8 cellular contexts compared by ENCODE assay signal in the genomic region with DNA sequence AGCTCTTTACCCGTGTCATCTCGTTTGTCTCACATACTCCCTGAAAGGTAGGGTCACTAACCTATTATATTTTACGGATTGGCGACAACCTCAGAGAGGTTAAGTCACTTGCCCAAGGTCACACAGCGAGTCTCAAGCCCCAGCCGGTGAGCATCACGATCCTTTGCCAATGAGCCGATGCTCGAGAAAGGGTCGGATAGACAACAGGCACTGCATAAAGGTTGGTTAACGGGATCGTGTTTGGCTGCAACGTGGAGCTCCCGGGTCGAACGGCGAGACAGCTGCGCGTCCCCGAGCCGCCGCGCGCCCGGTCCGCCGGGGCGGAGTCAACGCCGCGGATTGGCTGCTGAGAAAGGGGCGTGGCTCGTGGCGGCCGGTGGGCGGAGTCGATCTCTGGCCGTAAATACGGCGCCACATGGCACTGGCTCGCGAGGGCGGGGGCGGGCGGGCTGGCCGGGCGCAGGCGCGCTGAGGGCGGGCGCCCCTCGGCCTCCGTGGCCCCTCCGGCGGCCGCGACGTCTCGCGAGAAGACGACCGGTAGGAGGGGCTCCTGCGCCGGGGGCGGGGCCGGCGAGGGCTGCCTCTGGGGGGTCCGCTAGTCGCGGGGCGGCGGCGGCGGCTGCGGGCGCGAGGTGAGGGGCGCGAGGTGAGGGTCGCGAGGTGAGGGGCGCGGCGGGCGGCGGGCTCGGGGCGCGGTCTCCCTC. TPM values are rescaled to one million over a fixed set of nuclear protein-coding genes. Genes with fewer than 3 reads are reported as not detected.
DNase-seq lines count a peak whose midpoint lies in the region; ATAC-seq and TF ChIP-seq lines count a peak whose summit lies in the region.

A gene (plus strand): TSS at position 598 of the 704 bp plus-strand sequence. CDS start 29,029 bp downstream, outside the sequence.

- peak; percentile 52 for ATAC-seq in GM23338
- peak; percentile 85 to 89 for ATAC-seq in natural killer cell treated with Interleukin-12 subunit alpha and Interleukin-12 subunit beta and Interleukin-15 and Interleukin-18, amount 100 ng/mL, for 72 hours

- H3K27me3 ChIP-seq in GM23338 (ENCODE audit: insufficient read depth): no peaks in the 10 kb centered on the region
- H3K27me3 ChIP-seq in Loucy (ENCODE audit: insufficient read depth, low read length, poor library complexity, severe bottlenecking): peaks cover 9% of the 10 kb centered on the region

- peak within 1 kb of the TSS; percentile 98 for H3K9ac ChIP-seq in Loucy (ENCODE audit: low read depth, low read length, poor library complexity, severe bottlenecking)

- H3F3A ChIP-seq in GM23338 (replicated peaks; ENCODE audit: low read depth) (peaks cover 26% of the 10 kb centered on the region; the same call in 1 of the 2 replicates), Loucy (ENCODE audit: low read depth) (peaks cover 23% of the 10 kb centered on the region)

- peaks cover 4% of the 10 kb centered on the region for H3K27me3 Mint-ChIP-seq in GM23338 (ENCODE audit: insufficient read depth, low read depth, poor library complexity)
- no peaks in the 10 kb centered on the region for H3K27me3 Mint-ChIP-seq in natural killer cell treated with Interleukin-12 subunit alpha and Interleukin-12 subunit beta and Interleukin-15 and Interleukin-18, amount 100 ng/mL, for 72 hours

- no peak within 1 kb of the TSS for H3K27ac ChIP-seq in GM23338 (ENCODE audit: low read depth)

- H3K9me2 ChIP-seq in GM23338 (ENCODE audit: insufficient read depth): no peaks in the 10 kb centered on the region
- H3K9me2 ChIP-seq in Loucy (replicated peaks; ENCODE audit: low read depth, low read length): no peaks in the 10 kb centered on the region

- H3K4me1 ChIP-seq in GM23338 (ENCODE audit: insufficient read depth): peaks cover 13% of the 10 kb centered on the region
- peaks cover 46% of the 10 kb centered on the region for H3K4me1 ChIP-seq in Loucy (ENCODE audit: insufficient read depth, low read length, poor library complexity, severe bottlenecking)

- H3K4me3 Mint-ChIP-seq in GM23338: peak within 1 kb of the TSS; percentile 82
- H3K4me3 Mint-ChIP-seq in natural killer cell treated with Interleukin-12 subunit alpha and Interleukin-12 subunit beta and Interleukin-15 and Interleukin-18, amount 100 ng/mL, for 72 hours: peak within 1 kb of the TSS; percentile 83

- DNase-seq in DMS53 treated with DMSO at 0.1 percent for 48 hours (lab: John Stamatoyannopoulos, UW; ENCODE audit: unreplicated experiment): peak; percentile 85
- DNase-seq in GM23338 (ENCODE audit: low spot score): peak; percentile 95
- peak; percentile 95 to 98 for DNase-seq in SHP77 (lab: John Stamatoyannopoulos, UW)
- DNase-seq in activated gamma-delta T cell (lab: John Stamatoyannopoulos, UW): peak; percentile 93
- DNase-seq in fibroblast of the aortic adventitia (ENCODE audit: low read depth): peak; percentile 91
- DNase-seq in natural killer cell treated with Interleukin-12 subunit alpha and Interleukin-12 subunit beta and Interleukin-15 and Interleukin-18, amount 100 ng/mL, for 72 hours (ENCODE audit: low spot score): peak; percentile 96
- peak; percentile 91 to 95 (median 93) for DNase-seq in stimulated activated naive CD4-positive, alpha-beta T cell (lab: John Stamatoyannopoulos, UW)

- no peaks in the 10 kb centered on the region for H3K9me3 Mint-ChIP-seq in GM23338
- no peaks in the 10 kb centered on the region for H3K9me3 Mint-ChIP-seq in natural killer cell treated with Interleukin-12 subunit alpha and Interleukin-12 subunit beta and Interleukin-15 and Interleukin-18, amount 100 ng/mL, for 72 hours

- H3K4me3 ChIP-seq in GM23338 (peak within 1 kb of the TSS; percentile 87), Loucy (ENCODE audit: low read length, poor library complexity, severe bottlenecking) (peak within 1 kb of the TSS; percentile 87), fibroblast of the aortic adventitia (ENCODE audit: low read depth, low read length) (peak within 1 kb of the TSS; percentile 77)

- H4K20me1 ChIP-seq in GM23338 (replicated peaks; ENCODE audit: insufficient read depth): peaks cover 6% of the 10 kb centered on the region; the same call in 1 of the 2 replicates
- peaks cover 14% of the 10 kb centered on the region for H4K20me1 ChIP-seq in Loucy (ENCODE audit: insufficient read depth, low read length, poor library complexity, severe bottlenecking)

- H3K4me2 ChIP-seq in GM23338 (peak within 1 kb of the TSS; percentile 91), Loucy (ENCODE audit: low read depth, low read length, poor library complexity, severe bottlenecking) (peak within 1 kb of the TSS; percentile 90)

- H3K36me3 ChIP-seq in GM23338 (ENCODE audit: insufficient read depth) (no peaks in the 10 kb centered on the region), Loucy (ENCODE audit: insufficient read depth, low read length) (no peaks in the 10 kb centered on the region)

- TF ChIP-seq CTCF in GM23338 (conservative IDR thresholded peaks at IDR 0.05; ENCODE audit: low read depth in 2 of 2) (no peak), Loucy (conservative IDR thresholded peaks at IDR 0.05; ENCODE audit: low read length) (no peak), fibroblast of the aortic adventitia (IDR thresholded peaks at IDR 0.05; ENCODE audit: insufficient read depth, low read length) (no peak)

- H3K27ac Mint-ChIP-seq in GM23338: peak within 1 kb of the TSS; percentile 27; the same call in 1 of the 2 replicates
- peak within 1 kb of the TSS; percentile 84 to 92 for H3K27ac Mint-ChIP-seq in natural killer cell treated with Interleukin-12 subunit alpha and Interleukin-12 subunit beta and Interleukin-15 and Interleukin-18, amount 100 ng/mL, for 72 hours

- H3K79me2 ChIP-seq in GM23338 (replicated peaks; ENCODE audit: insufficient read depth): peaks cover 35% of the 10 kb centered on the region
- H3K79me2 ChIP-seq in Loucy (ENCODE audit: insufficient read depth, low read length): peaks cover 50% of the 10 kb centered on the region

- no peaks in the 10 kb centered on the region; the same call in 2 of the 3 replicates for H3K36me3 Mint-ChIP-seq in GM23338 (ENCODE audit: low read depth)
- H3K36me3 Mint-ChIP-seq in natural killer cell treated with Interleukin-12 subunit alpha and Interleukin-12 subunit beta and Interleukin-15 and Interleukin-18, amount 100 ng/mL, for 72 hours: no peaks in the 10 kb centered on the region

- peaks cover 24% of the 10 kb centered on the region for H3K4me1 Mint-ChIP-seq in GM23338
- H3K4me1 Mint-ChIP-seq in natural killer cell treated with Interleukin-12 subunit alpha and Interleukin-12 subunit beta and Interleukin-15 and Interleukin-18, amount 100 ng/mL, for 72 hours (ENCODE audit: low read depth in 2 of 2): peaks cover 49 to 50% of the 10 kb centered on the region in 2 donors

- H2AFZ ChIP-seq in GM23338: peak within 1 kb of the TSS; percentile 88
- H2AFZ ChIP-seq in Loucy (ENCODE audit: low read length): no peak within 1 kb of the TSS

- no peaks in the 10 kb centered on the region for H3K9me3 ChIP-seq in Loucy (ENCODE audit: insufficient read depth, low read depth, low read length)

TF ChIP-seq in GM23338, 12 proteins besides CTCF, POLR2A, EP300 and RAD21:
- TF ChIP-seq NANOG (IDR thresholded peaks at IDR 0.05; ENCODE audit: borderline replicate concordance) (no peak), POLR2AphosphoS5 (IDR thresholded peaks at IDR 0.05; ENCODE audit: low read depth) (peak; percentile 72)

RNA-seq across cellular contexts. Expression of the gene that starts here (rescaled TPM):
- 10.1 and 12.0 TPM in 2 replicates for total RNA-seq in GM23338 (2014; rRNA removed; shearing (Covaris generic))
- polyA plus RNA-seq in GM23338 (2016; fragmentation: Nextera tagmentation; extraction: Ambion mirVana): 13.9 and 14.6 TPM in 2 replicates
- total RNA-seq in fibroblast of the aortic adventitia (ENCODE audit: low replicate concordance): 2.2 and 4.2 TPM in 2 replicates
- total RNA-seq in natural killer cell treated with Interleukin-12 subunit alpha and Interleukin-12 subunit beta and Interleukin-15 and Interleukin-18, amount 100 ng/mL, for 72 hours: 10 to 100 TPM; 29.6 to 31.7 TPM
